Comparison of ENCODE assay signal across 10 cellular contexts in the genomic region with DNA sequence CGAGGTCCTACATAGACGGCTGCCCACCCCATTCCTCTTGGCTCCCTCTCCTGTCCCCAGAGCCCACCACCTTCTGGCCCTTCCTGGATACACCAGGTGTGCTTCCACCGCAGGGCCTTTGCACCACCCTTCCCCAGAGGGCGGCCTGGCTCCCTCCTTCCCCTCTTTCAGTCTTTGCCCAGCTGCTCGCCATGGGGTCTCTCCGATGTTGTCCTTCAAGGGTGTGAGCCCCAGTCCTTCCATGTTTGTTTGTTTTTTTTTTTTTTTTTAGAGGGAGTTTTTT. TPM values are rescaled to one million over a fixed set of nuclear protein-coding genes. Genes with fewer than 3 reads are reported as not detected.
DNase-seq lines count a peak whose midpoint lies in the region; ATAC-seq and TF ChIP-seq lines count a peak whose summit lies in the region.
"Had no signal": no experiment of that assay in that cellular context is flagged by ENCODE, and none has a peak within 500 bp of the region (broad histone marks: within the 10 kb centered on the region; RNA-seq: fewer than 3 reads in every experiment).

No MANE protein-coding gene starts in this region.

- H2AFZ ChIP-seq in mammary epithelial cell (ENCODE audit: low read depth, low read length) = no peak overlapping the region

- H3K9ac ChIP-seq in mammary epithelial cell (ENCODE audit: insufficient read depth, low read length) = no peak overlapping the region

- H3K27me3 ChIP-seq in mammary epithelial cell (ENCODE audit: insufficient read depth, low read length) = no peaks in the 10 kb centered on the region
- no peaks in the 10 kb centered on the region for H3K27me3 ChIP-seq in transverse colon

- no peak overlapping the region for H3K4me2 ChIP-seq in mammary epithelial cell (ENCODE audit: insufficient read depth, low read depth, low read length)

- BruUV-seq in MCF 10A (replicated peaks; lab: Mats Ljungman, UMichigan) (no TSS peak), mammary epithelial cell (replicated peaks; lab: Mats Ljungman, UMichigan) (no TSS peak)

- H4K20me1 ChIP-seq in mammary epithelial cell (ENCODE audit: insufficient read depth, low read length) = no peaks in the 10 kb centered on the region

- peak overlapping the region; percentile 11 for H3K4me3 Mint-ChIP-seq in MCF 10A (ENCODE audit: unreplicated experiment)
- peak overlapping the region; percentile 98 for H3K4me3 Mint-ChIP-seq in memory B cell

- no CpG with 5 or more reads among the region's 6 CpGs for WGBS in mammary epithelial cell (ENCODE audit: low coverage, missing lambda C conversion rate)
- WGBS in transverse colon (ENCODE audit: low coverage in 1 of 2), 2 donors = 78 to 100% methylated on average over 2 to 6 of the region's 6 CpGs

- ATAC-seq in activated naive CD4-positive, alpha-beta T cell treated with anti-CD3 and anti-CD28 coated beads, Interleukin-2, amount 50 U/mL, for 72 hours = no peak
- ATAC-seq in memory B cell (ENCODE audit: low read depth) = no peak
- no peak for ATAC-seq in left colon

- H3K4me3 ChIP-seq in mammary epithelial cell (replicated peaks in 1 of 3; ENCODE audit: insufficient read depth in 1 of 3, low read depth in 2 of 3, low read length in 3 of 3) = no peak overlapping the region
- peak overlapping the region in 3 of 4 donors; percentile 23 to 50 (median 32) for H3K4me3 ChIP-seq in transverse colon

- in situ Hi-C loops in mammary epithelial cell (cut with MboI; ENCODE audit: low sequenced_read_pairs in 2 of 2) (no loop called here), transverse colon (cut with MboI; ENCODE audit: low pct_ligation_motif_present in 1 of 4, low pct_unique_long_range_greater_than_20kb in 1 of 4, low sequenced_read_pairs in 3 of 4) (no loop called here), ACHN (cut with HindIII; ENCODE audit: low pct_ligation_motif_present, low pct_unique_long_range_greater_than_20kb, low sequenced_read_pairs) (no loop called here)

- H3K27me3 Mint-ChIP-seq in MCF 10A (ENCODE audit: insufficient read depth, unreplicated experiment) (no peaks in the 10 kb centered on the region), memory B cell (no peaks in the 10 kb centered on the region)

- H3K27ac Mint-ChIP-seq in MCF 10A (ENCODE audit: low read depth, unreplicated experiment) (no peak overlapping the region), memory B cell (peak overlapping the region; percentile 91)
- peak overlapping the region; percentile 89 to 98 for H3K27ac Mint-ChIP-seq in activated naive CD4-positive, alpha-beta T cell treated with anti-CD3 and anti-CD28 coated beads, Interleukin-2, amount 50 U/mL, for 72 hours

- POLR2A ChIA-PET in MCF 10A (lab: Yijun Ruan, JAX) = no interaction called here

- CTCF ChIA-PET in MCF 10A (lab: Yijun Ruan, JAX) = interaction anchor here (0.6 kb wide), 1 partner anchor 69 kb away, joined by 4 read pairs; no protein-coding TSS in a partner anchor
- CTCF ChIA-PET in mammary epithelial cell (lab: Charles Lee; ENCODE audit: low non-redundant PET) = no interaction called here

- intact Hi-C loops in MCF 10A (cut with micrococcal nuclease) = no loop called here
- intact Hi-C loops in mammary epithelial cell (cut with micrococcal nuclease) = no loop called here
- intact Hi-C loops in transverse colon (cut with DNase I; ENCODE audit: low total_unique reads) = no loop called here
- intact Hi-C loops in left colon (cut with DNase I, micrococcal nuclease) = no loop called here

- H3K27ac ChIP-seq in mammary epithelial cell (ENCODE audit: insufficient read depth, low read depth, low read length) (no peak overlapping the region), transverse colon (peak overlapping the region; percentile 99 to 100 (median 100))

- peaks cover 25% of the 10 kb centered on the region for H3K4me1 ChIP-seq in mammary epithelial cell (ENCODE audit: insufficient read depth, low read length)
- H3K4me1 ChIP-seq in transverse colon = peaks cover 15 to 41% (median 34%) of the 10 kb centered on the region in 4 donors

- dilution Hi-C loops in mammary epithelial cell (cut with HindIII; ENCODE audit: low sequenced_read_pairs) = no loop called here

- H3K36me3 ChIP-seq in mammary epithelial cell (ENCODE audit: insufficient read depth, low read length) (peaks cover 2% of the 10 kb centered on the region), transverse colon (peaks cover 0 to 5% (median 0%) of the 10 kb centered on the region in 4 donors)

- no peak for TF ChIP-seq EP300 in transverse colon (IDR thresholded peaks at IDR 0.05; ENCODE audit: low read depth)

- H3K4me1 Mint-ChIP-seq in MCF 10A (ENCODE audit: insufficient read depth, unreplicated experiment) = peaks cover 6% of the 10 kb centered on the region
- peaks cover 28% of the 10 kb centered on the region for H3K4me1 Mint-ChIP-seq in memory B cell

- no peak for DNase-seq in MCF 10A (ENCODE audit: unreplicated experiment)
- no peak for DNase-seq in mammary epithelial cell
- no peak for DNase-seq in activated naive CD4-positive, alpha-beta T cell treated with anti-CD3 and anti-CD28 coated beads, Interleukin-2, amount 50 U/mL, for 72 hours (ENCODE audit: low spot score in 2 of 2)
- no peak for DNase-seq in memory B cell (ENCODE audit: low spot score in 2 of 2)
- DNase-seq in transverse colon = no peak
- DNase-seq in left colon = no peak
- no peak for DNase-seq in ACHN
- no peak for DNase-seq in D341Med (ENCODE audit: low spot score)
- DNase-seq: NCI-H1105, NCI-H526 treated with DMSO at 0.1 percent for 48 hours had no signal

- H3K36me3 Mint-ChIP-seq in MCF 10A (ENCODE audit: insufficient read depth, unreplicated experiment) (peaks cover 27% of the 10 kb centered on the region), memory B cell (peaks cover 4% of the 10 kb centered on the region)
- H3K36me3 Mint-ChIP-seq in activated naive CD4-positive, alpha-beta T cell treated with anti-CD3 and anti-CD28 coated beads, Interleukin-2, amount 50 U/mL, for 72 hours = peaks cover 40 to 47% of the 10 kb centered on the region in 2 donors

- no peaks in the 10 kb centered on the region for H3K9me3 ChIP-seq in mammary epithelial cell (replicated peaks; ENCODE audit: insufficient read depth, low read length)
- no peaks in the 10 kb centered on the region for H3K9me3 ChIP-seq in transverse colon

- peaks cover 32% of the 10 kb centered on the region for H3K79me2 ChIP-seq in mammary epithelial cell (ENCODE audit: insufficient read depth, low read length)

- TF ChIP-seq POLR2A in transverse colon (IDR thresholded peaks at IDR 0.05) = no peak

- H3K9me3 Mint-ChIP-seq in MCF 10A (ENCODE audit: unreplicated experiment) = no peaks in the 10 kb centered on the region
- peaks cover 0 to 4% of the 10 kb centered on the region in 2 donors for H3K9me3 Mint-ChIP-seq in activated naive CD4-positive, alpha-beta T cell treated with anti-CD3 and anti-CD28 coated beads, Interleukin-2, amount 50 U/mL, for 72 hours
- no peaks in the 10 kb centered on the region for H3K9me3 Mint-ChIP-seq in memory B cell

- TF ChIP-seq CTCF in MCF 10A (IDR thresholded peaks at IDR 0.05; ENCODE audit: unreplicated experiment) = no peak
- TF ChIP-seq CTCF in mammary epithelial cell (conservative IDR thresholded peaks at IDR 0.05 in 1 of 2, IDR thresholded peaks at IDR 0.05 in 1 of 2; ENCODE audit: extremely low read depth in 1 of 2, insufficient read depth in 1 of 2, low read depth in 1 of 2, low read length in 2 of 2) = no peak
- TF ChIP-seq CTCF in transverse colon (IDR thresholded peaks at IDR 0.05) = no peak

RNA-seq across cellular contexts. Expression of gene RNF213, which starts 4.1 kb away (rescaled TPM):
- total RNA-seq in MCF 10A (2022) = 50.5 and 67.5 TPM in 2 replicates
- total RNA-seq in mammary epithelial cell = 10 to 100 TPM; 69.8 to 94.4 TPM
- polyA plus RNA-seq in mammary epithelial cell = 25.2 TPM
- polyA minus RNA-seq in mammary epithelial cell = 139 TPM
- total RNA-seq in activated naive CD4-positive, alpha-beta T cell treated with anti-CD3 and anti-CD28 coated beads, Interleukin-2, amount 50 U/mL, for 72 hours = 100 to 1,000 TPM; 415 to 602 TPM
- 100 to 1,000 TPM; 113 to 174 (median 159) TPM for total RNA-seq in transverse colon
- 100 to 1,000 TPM in 1 of 2 donors, 10 to 100 TPM in 1; 95.9 to 142 TPM for total RNA-seq in left colon

RNA-seq across cellular contexts. Expression of gene SLC26A11, which starts 44.5 kb away (rescaled TPM):
- total RNA-seq in MCF 10A (2022) = 11.7 and 13.6 TPM in 2 replicates
- total RNA-seq in mammary epithelial cell = 10 to 100 TPM; 10.2 to 12.0 TPM
- 1.5 TPM for polyA plus RNA-seq in mammary epithelial cell
- 7.4 TPM for polyA minus RNA-seq in mammary epithelial cell
- total RNA-seq in activated naive CD4-positive, alpha-beta T cell treated with anti-CD3 and anti-CD28 coated beads, Interleukin-2, amount 50 U/mL, for 72 hours = 10 to 100 TPM in 1 of 2 donors, 1 to 10 TPM in 1; 7.5 to 13.1 TPM
- 10 to 100 TPM; 13.2 to 24.7 (median 17.0) TPM for total RNA-seq in transverse colon
- total RNA-seq in left colon = 1 to 10 TPM; 9.4 to 10.0 TPM

RNA-seq across cellular contexts. Expression of gene SGSH, which starts 44.6 kb away (rescaled TPM):
- 42.0 and 42.4 TPM in 2 replicates for total RNA-seq in MCF 10A (2022)
- total RNA-seq in mammary epithelial cell = 10 to 100 TPM; 18.3 to 38.0 TPM
- polyA plus RNA-seq in mammary epithelial cell = 11.5 TPM
- 26.0 TPM for polyA minus RNA-seq in mammary epithelial cell
- total RNA-seq in activated naive CD4-positive, alpha-beta T cell treated with anti-CD3 and anti-CD28 coated beads, Interleukin-2, amount 50 U/mL, for 72 hours = 10 to 100 TPM; 34.8 to 39.0 TPM
- total RNA-seq in transverse colon = 10 to 100 TPM; 26.2 to 66.2 (median 39.9) TPM
- total RNA-seq in left colon = 10 to 100 TPM; 51.2 to 54.9 TPM

Comparison
In these comparisons a context has a peak if more than half of its experiments do, and no peak if none do; other contexts are left out.
1. H3K4me3 ChIP-seq: peak in transverse colon (3 of 4); none in mammary epithelial cell (0 of 3).